ENCODE assay signal across 8 cellular contexts in the genomic region with DNA sequence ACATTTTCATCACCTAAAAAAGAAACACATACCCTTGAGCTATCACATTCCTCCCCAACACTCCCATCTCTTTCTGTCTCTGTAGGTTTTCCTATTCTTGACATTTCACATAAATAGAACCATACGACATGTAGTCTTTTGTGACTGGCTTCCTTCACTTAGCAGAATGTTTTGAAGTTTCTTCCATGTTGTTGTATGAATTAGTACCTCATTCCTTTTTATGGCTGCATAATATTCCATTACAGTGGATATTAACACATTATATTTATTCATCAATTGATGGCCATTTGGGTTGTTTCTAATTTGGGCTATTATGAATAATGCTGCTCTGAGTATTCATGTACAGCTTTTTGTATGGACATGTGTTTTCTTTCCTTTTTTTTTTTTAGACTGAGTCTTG.
"Had no signal": no experiment of that assay in that cellular context is flagged by ENCODE, and none has a peak within 500 bp of the region (broad histone marks: within the 10 kb centered on the region; RNA-seq: fewer than 3 reads in every experiment).

No MANE protein-coding gene starts in this region.

- H3K4me2 ChIP-seq: KMS-11 had no signal

- FAIRE-seq: HepG2, HTR-8/SVneo had no signal

- H3K27me3 Mint-ChIP-seq: IgD-negative memory B cell had no signal

- H3K9ac ChIP-seq: KMS-11 had no signal

- H3K4me3 Mint-ChIP-seq: IgD-negative memory B cell had no signal

- H3K27ac ChIP-seq: HL-60, KMS-11 had no signal

- H3K9me3 Mint-ChIP-seq: IgD-negative memory B cell had no signal

- DNase-seq: IMR-90, KBM-7, KG1 had no signal

- ATAC-seq: HepG2 had no signal
